In the genomic region with DNA sequence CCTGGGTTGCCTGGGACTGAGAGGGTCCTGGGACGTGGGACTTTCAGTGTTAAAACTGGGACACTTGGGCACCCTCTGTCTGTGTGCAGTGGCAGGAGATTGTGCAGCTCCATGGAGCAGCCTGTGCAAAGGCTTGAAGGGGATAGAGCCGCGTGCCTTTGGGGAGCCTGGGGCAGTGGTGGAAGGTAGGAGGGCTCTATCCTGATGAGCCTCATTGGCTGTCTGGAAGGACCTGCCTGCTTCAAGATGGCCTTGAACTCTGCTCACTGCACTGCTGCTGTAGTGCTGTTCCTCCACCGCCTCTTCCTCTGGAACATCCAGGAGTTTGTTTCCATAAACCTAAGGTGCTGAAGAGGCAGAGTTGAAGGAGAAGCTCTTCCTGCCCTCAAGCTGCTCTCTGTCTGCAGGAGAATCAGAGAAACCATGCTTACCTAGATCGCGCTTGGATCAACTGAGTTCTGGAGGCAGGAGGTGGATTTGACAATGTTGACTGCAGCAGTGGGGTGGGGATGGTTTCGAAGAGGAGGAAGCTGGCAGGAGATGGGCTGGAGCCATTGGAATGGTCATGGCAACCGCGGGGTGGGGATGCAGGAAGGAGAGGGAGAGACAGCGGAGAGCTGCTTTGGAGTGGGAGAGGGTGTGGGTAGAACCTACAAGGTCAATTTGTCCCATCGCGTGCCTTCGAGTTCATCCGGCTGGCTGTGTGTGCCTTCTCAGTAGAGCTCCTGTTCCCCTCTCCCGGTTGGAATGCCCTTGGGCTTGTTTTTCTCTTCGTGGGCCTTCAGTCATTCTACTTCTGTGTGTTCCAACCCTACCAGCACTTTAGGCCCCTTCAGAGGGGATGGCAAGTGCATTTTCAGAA, we compare ENCODE assay signal across 1 cellular context.
TF ChIP-seq lines count a peak whose summit lies in the region.

No MANE protein-coding gene starts in this region.

TF ChIP-seq in HepG2, 621 proteins besides CTCF, POLR2A, EP300 and RAD21 (continued from another document and continues in another):
- TF ChIP-seq, protein P1, sequence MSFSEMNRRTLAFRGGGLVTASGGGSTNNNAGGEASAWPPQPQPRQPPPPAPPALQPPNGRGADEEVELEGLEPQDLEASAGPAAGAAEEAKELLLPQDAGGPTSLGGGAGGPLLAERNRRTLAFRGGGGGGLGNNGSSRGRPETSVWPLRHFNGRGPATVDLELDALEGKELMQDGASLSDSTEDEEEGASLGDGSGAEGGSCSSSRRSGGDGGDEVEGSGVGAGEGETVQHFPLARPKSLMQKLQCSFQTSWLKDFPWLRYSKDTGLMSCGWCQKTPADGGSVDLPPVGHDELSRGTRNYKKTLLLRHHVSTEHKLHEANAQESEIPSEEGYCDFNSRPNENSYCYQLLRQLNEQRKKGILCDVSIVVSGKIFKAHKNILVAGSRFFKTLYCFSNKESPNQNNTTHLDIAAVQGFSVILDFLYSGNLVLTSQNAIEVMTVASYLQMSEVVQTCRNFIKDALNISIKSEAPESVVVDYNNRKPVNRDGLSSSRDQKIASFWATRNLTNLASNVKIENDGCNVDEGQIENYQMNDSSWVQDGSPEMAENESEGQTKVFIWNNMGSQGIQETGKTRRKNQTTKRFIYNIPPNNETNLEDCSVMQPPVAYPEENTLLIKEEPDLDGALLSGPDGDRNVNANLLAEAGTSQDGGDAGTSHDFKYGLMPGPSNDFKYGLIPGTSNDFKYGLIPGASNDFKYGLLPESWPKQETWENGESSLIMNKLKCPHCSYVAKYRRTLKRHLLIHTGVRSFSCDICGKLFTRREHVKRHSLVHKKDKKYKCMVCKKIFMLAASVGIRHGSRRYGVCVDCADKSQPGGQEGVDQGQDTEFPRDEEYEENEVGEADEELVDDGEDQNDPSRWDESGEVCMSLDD (CRISPR knock-in tag; IDR thresholded peaks at IDR 0.05; ENCODE audit: borderline replicate concordance) = no peak
- peak; percentile 63 for TF ChIP-seq HOXA3 (CRISPR knock-in tag; IDR thresholded peaks at IDR 0.05)
- no peak for TF ChIP-seq NR3C1 (CRISPR knock-in tag; IDR thresholded peaks at IDR 0.05)
- no peak for TF ChIP-seq ZNF335 (CRISPR knock-in tag; IDR thresholded peaks at IDR 0.05)
- TF ChIP-seq TFDP1 (CRISPR knock-in tag; IDR thresholded peaks at IDR 0.05; ENCODE audit: borderline replicate concordance) = no peak; the same call in 1 of the 2 replicates
- no peak for TF ChIP-seq TMF1 (CRISPR knock-in tag; IDR thresholded peaks at IDR 0.05; ENCODE audit: low read depth)
- TF ChIP-seq, protein P2, sequence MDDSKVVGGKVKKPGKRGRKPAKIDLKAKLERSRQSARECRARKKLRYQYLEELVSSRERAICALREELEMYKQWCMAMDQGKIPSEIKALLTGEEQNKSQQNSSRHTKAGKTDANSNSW (CRISPR knock-in tag; IDR thresholded peaks at IDR 0.05; ENCODE audit: borderline replicate concordance) = no peak
- no peak for TF ChIP-seq MAFG (CRISPR knock-in tag; IDR thresholded peaks at IDR 0.05)
- TF ChIP-seq MTA3 (CRISPR knock-in tag; IDR thresholded peaks at IDR 0.05) = no peak
- TF ChIP-seq MAFK (conservative IDR thresholded peaks at IDR 0.05 in 1 of 2, IDR thresholded peaks at IDR 0.05 in 1 of 2; ENCODE audit: low read length in 2 of 2) = no peak
- TF ChIP-seq GTF2F1 (IDR thresholded peaks at IDR 0.05; ENCODE audit: low read length) = no peak
- TF ChIP-seq ZNF772 (CRISPR knock-in tag; IDR thresholded peaks at IDR 0.05) = no peak; the same call in 1 of the 2 replicates
- TF ChIP-seq RBM39 (IDR thresholded peaks at IDR 0.05; ENCODE audit: low read depth, low read length, poor library complexity, severe bottlenecking) = no peak
- TF ChIP-seq, protein P3, sequence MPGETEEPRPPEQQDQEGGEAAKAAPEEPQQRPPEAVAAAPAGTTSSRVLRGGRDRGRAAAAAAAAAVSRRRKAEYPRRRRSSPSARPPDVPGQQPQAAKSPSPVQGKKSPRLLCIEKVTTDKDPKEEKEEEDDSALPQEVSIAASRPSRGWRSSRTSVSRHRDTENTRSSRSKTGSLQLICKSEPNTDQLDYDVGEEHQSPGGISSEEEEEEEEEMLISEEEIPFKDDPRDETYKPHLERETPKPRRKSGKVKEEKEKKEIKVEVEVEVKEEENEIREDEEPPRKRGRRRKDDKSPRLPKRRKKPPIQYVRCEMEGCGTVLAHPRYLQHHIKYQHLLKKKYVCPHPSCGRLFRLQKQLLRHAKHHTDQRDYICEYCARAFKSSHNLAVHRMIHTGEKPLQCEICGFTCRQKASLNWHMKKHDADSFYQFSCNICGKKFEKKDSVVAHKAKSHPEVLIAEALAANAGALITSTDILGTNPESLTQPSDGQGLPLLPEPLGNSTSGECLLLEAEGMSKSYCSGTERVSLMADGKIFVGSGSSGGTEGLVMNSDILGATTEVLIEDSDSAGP (CRISPR knock-in tag; IDR thresholded peaks at IDR 0.05; ENCODE audit: borderline replicate concordance) = peak; percentile 70; the same call in 1 of the 2 replicates
- no peak for TF ChIP-seq GLI4 (CRISPR knock-in tag; IDR thresholded peaks at IDR 0.05; ENCODE audit: borderline replicate concordance)
- no peak for TF ChIP-seq POGZ (CRISPR knock-in tag; IDR thresholded peaks at IDR 0.05)
- peak; percentile 44 for TF ChIP-seq GATAD2A (CRISPR knock-in tag; IDR thresholded peaks at IDR 0.05)
- TF ChIP-seq, protein P4, sequence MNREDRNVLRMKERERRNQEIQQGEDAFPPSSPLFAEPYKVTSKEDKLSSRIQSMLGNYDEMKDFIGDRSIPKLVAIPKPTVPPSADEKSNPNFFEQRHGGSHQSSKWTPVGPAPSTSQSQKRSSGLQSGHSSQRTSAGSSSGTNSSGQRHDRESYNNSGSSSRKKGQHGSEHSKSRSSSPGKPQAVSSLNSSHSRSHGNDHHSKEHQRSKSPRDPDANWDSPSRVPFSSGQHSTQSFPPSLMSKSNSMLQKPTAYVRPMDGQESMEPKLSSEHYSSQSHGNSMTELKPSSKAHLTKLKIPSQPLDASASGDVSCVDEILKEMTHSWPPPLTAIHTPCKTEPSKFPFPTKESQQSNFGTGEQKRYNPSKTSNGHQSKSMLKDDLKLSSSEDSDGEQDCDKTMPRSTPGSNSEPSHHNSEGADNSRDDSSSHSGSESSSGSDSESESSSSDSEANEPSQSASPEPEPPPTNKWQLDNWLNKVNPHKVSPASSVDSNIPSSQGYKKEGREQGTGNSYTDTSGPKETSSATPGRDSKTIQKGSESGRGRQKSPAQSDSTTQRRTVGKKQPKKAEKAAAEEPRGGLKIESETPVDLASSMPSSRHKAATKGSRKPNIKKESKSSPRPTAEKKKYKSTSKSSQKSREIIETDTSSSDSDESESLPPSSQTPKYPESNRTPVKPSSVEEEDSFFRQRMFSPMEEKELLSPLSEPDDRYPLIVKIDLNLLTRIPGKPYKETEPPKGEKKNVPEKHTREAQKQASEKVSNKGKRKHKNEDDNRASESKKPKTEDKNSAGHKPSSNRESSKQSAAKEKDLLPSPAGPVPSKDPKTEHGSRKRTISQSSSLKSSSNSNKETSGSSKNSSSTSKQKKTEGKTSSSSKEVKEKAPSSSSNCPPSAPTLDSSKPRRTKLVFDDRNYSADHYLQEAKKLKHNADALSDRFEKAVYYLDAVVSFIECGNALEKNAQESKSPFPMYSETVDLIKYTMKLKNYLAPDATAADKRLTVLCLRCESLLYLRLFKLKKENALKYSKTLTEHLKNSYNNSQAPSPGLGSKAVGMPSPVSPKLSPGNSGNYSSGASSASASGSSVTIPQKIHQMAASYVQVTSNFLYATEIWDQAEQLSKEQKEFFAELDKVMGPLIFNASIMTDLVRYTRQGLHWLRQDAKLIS (CRISPR knock-in tag; IDR thresholded peaks at IDR 0.05) = no peak
- TF ChIP-seq SNAI1 (CRISPR knock-in tag; IDR thresholded peaks at IDR 0.05; ENCODE audit: borderline replicate concordance) = no peak
- TF ChIP-seq NBN (conservative IDR thresholded peaks at IDR 0.05) = no peak
- no peak for TF ChIP-seq SCMH1 (CRISPR knock-in tag; IDR thresholded peaks at IDR 0.05; ENCODE audit: borderline replicate concordance)
- no peak for TF ChIP-seq ZFYVE20 (CRISPR knock-in tag; IDR thresholded peaks at IDR 0.05; ENCODE audit: borderline replicate concordance, low read depth)
- no peak for TF ChIP-seq SYNCRIP (IDR thresholded peaks at IDR 0.05; ENCODE audit: insufficient read depth, low read depth, low read length)
- TF ChIP-seq ZNF879 (CRISPR knock-in tag; IDR thresholded peaks at IDR 0.05) = no peak; the same call in 1 of the 2 replicates
- TF ChIP-seq NONO (IDR thresholded peaks at IDR 0.05) = no peak
- no peak for TF ChIP-seq NONO (CRISPR knock-in tag; conservative IDR thresholded peaks at IDR 0.05)
- TF ChIP-seq KMT2A (CRISPR knock-in tag; IDR thresholded peaks at IDR 0.05) = no peak
- no peak for TF ChIP-seq ZBTB14 (CRISPR knock-in tag; IDR thresholded peaks at IDR 0.05)
- no peak for TF ChIP-seq TOPORS (CRISPR knock-in tag; IDR thresholded peaks at IDR 0.05)
- TF ChIP-seq, protein P5, sequence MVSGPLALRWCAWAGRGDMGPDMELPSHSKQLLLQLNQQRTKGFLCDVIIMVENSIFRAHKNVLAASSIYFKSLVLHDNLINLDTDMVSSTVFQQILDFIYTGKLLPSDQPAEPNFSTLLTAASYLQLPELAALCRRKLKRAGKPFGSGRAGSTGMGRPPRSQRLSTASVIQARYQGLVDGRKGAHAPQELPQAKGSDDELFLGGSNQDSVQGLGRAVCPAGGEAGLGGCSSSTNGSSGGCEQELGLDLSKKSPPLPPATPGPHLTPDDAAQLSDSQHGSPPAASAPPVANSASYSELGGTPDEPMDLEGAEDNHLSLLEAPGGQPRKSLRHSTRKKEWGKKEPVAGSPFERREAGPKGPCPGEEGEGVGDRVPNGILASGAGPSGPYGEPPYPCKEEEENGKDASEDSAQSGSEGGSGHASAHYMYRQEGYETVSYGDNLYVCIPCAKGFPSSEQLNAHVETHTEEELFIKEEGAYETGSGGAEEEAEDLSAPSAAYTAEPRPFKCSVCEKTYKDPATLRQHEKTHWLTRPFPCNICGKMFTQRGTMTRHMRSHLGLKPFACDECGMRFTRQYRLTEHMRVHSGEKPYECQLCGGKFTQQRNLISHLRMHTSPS (CRISPR knock-in tag; IDR thresholded peaks at IDR 0.05; ENCODE audit: low read depth) = no peak
- TF ChIP-seq POLR2AphosphoS2 (IDR thresholded peaks at IDR 0.05; ENCODE audit: low read depth, low read length) = no peak
- TF ChIP-seq ZNF530 (CRISPR knock-in tag; IDR thresholded peaks at IDR 0.05; ENCODE audit: low read depth) = no peak
- TF ChIP-seq STAG1 (CRISPR knock-in tag; IDR thresholded peaks at IDR 0.05) = peak; percentile 19; the same call in 1 of the 2 replicates
- no peak for TF ChIP-seq NR1H2 (CRISPR knock-in tag; IDR thresholded peaks at IDR 0.05; ENCODE audit: borderline replicate concordance, low read depth)
- no peak for TF ChIP-seq KAT2B (IDR thresholded peaks at IDR 0.05; ENCODE audit: borderline replicate concordance, low read depth, low read length)
- TF ChIP-seq ATAD3A (CRISPR knock-in tag; IDR thresholded peaks at IDR 0.05) = no peak
